ENCODE assay signal across 25 cellular contexts in the genomic region with DNA sequence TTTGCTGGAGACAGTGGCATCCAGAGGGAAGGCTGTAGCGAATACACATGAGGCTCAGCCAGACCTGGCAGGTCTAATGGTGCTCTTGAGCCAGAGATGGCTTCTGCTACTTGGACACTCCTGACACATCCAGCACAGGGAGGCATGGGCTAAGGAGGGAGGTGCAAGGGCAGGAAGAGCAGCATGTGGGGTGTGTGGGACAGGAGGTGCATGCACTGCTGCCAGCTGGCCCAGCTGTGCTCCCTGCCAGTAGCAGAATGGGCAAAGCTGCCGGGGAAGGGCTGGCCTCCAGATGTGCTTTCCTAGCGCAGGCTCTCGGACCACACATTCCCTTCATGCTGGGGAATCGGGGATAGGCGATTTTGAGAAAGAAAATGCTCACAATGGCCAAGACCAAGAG.
DNase-seq lines count a peak whose midpoint lies in the region; ATAC-seq and TF ChIP-seq lines count a peak whose summit lies in the region.
"Had no signal": no experiment of that assay in that cellular context is flagged by ENCODE, and none has a peak within 500 bp of the region (broad histone marks: within the 10 kb centered on the region; RNA-seq: fewer than 3 reads in every experiment).

No MANE protein-coding gene starts in this region.

- no peak for DNase-seq in GM23338 (ENCODE audit: low spot score)
- peak; percentile 44 to 60 for DNase-seq in SJCRH30
- peak; percentile 65 for DNase-seq in fibroblast of gingiva (ENCODE audit: low read depth)
- DNase-seq in smooth muscle cell (lab: John Stamatoyannopoulos, UW; ENCODE audit: unreplicated experiment): no peak
- DNase-seq in stimulated activated CD8-positive, alpha-beta memory T cell treated with anti-CD3 and anti-CD28 coated beads, Interleukin-4, amount 100 ng/mL, for 48 hours: no peak
- DNase-seq in left ventricle myocardium inferior: no peak
- no peak for DNase-seq in activated naive CD8-positive, alpha-beta T cell treated with anti-CD3 and anti-CD28 coated beads, Interleukin-2, amount 50 U/mL, for 24 hours
- DNase-seq: activated CD4-positive, alpha-beta T cell treated with anti-CD3 and anti-CD28 coated beads, Interleukin-2, amount 10 ng/mL, durations not matched to agents 24 days and 14 days; activated gamma-delta T cell treated with Interleukin-2 at 50 U/mL for 16 hours; activated T-cell treated with anti-CD3 and anti-CD28 coated beads, Interleukin-2, amount 50 U/mL, for 4 hours; mucosa of descending colon; NCI-H1417 treated with DMSO at 0.1 percent for 48 hours; NCI-H2081 treated with DMSO at 0.1 percent for 48 hours; stimulated activated CD4-positive, alpha-beta T cell treated with anti-CD3 and anti-CD28 coated beads, Interleukin-12 subunit alpha, Interleukin-12 subunit beta, amount 100 ng/mL, for 4 hours; stimulated activated CD4-positive, alpha-beta T cell treated with anti-CD3 and anti-CD28 coated beads, Interleukin-4, amount 100 ng/mL, for 24 hours; stimulated activated naive CD4-positive, alpha-beta T cell; T-helper 9 cell; upper lobe of right lung had no signal

- H3K4me1 ChIP-seq in GM23338 (ENCODE audit: insufficient read depth): no peaks in the 10 kb centered on the region
- H3K4me1 ChIP-seq in SJCRH30: peaks cover 40% of the 10 kb centered on the region
- no peaks in the 10 kb centered on the region for H3K4me1 ChIP-seq in smooth muscle cell (ENCODE audit: low read depth)
- peaks cover 11% of the 10 kb centered on the region for H3K4me1 ChIP-seq in left ventricle myocardium inferior
- H3K4me1 ChIP-seq: suprapubic skin, upper lobe of right lung had no signal

- peaks cover 16% of the 10 kb centered on the region for H3K27me3 Mint-ChIP-seq in GM23338 (ENCODE audit: insufficient read depth, low read depth, poor library complexity)
- H3K27me3 Mint-ChIP-seq in activated naive CD8-positive, alpha-beta T cell treated with anti-CD3 and anti-CD28 coated beads, Interleukin-2, amount 50 U/mL, for 24 hours: no peaks in the 10 kb centered on the region
- H3K27me3 Mint-ChIP-seq: activated CD4-positive, alpha-beta T cell treated with anti-CD3 and anti-CD28 coated beads, Interleukin-2, amount 10 ng/mL, durations not matched to agents 24 days and 14 days had no signal

- H2AFZ ChIP-seq in GM23338 (0 out of 2 replicates have a peak overlapping the region, but pooled peaks have one; percentile 3), smooth muscle cell (ENCODE audit: low read depth) (no peak overlapping the region)

- H3K4me2 ChIP-seq in GM23338 (no peak overlapping the region), smooth muscle cell (peak overlapping the region; percentile 18)
- H3K4me2 ChIP-seq: KMS-11 had no signal

- peaks cover 3% of the 10 kb centered on the region; the same call in 1 of the 2 replicates for H3K9me2 ChIP-seq in GM23338 (ENCODE audit: insufficient read depth)

- H3F3A ChIP-seq in GM23338 (replicated peaks; ENCODE audit: low read depth) (no peaks in the 10 kb centered on the region), smooth muscle cell (ENCODE audit: low read depth) (peaks cover 7% of the 10 kb centered on the region)

- H3K9me3 Mint-ChIP-seq in GM23338: peaks cover 2% of the 10 kb centered on the region; the same call in 1 of the 3 replicates
- no peaks in the 10 kb centered on the region for H3K9me3 Mint-ChIP-seq in activated naive CD8-positive, alpha-beta T cell treated with anti-CD3 and anti-CD28 coated beads, Interleukin-2, amount 50 U/mL, for 24 hours
- H3K9me3 Mint-ChIP-seq: activated T-cell treated with anti-CD3 and anti-CD28 coated beads, Interleukin-2, amount 50 U/mL, for 4 hours; CD14-positive monocyte had no signal

- no peaks in the 10 kb centered on the region for H3K36me3 Mint-ChIP-seq in GM23338 (ENCODE audit: low read depth)
- no peaks in the 10 kb centered on the region for H3K36me3 Mint-ChIP-seq in activated naive CD8-positive, alpha-beta T cell treated with anti-CD3 and anti-CD28 coated beads, Interleukin-2, amount 50 U/mL, for 24 hours (ENCODE audit: low read depth)
- H3K36me3 Mint-ChIP-seq: CD14-positive monocyte had no signal

- H4K20me1 ChIP-seq in GM23338 (replicated peaks; ENCODE audit: insufficient read depth): no peaks in the 10 kb centered on the region
- no peaks in the 10 kb centered on the region for H4K20me1 ChIP-seq in smooth muscle cell (ENCODE audit: low read depth)

- no peak overlapping the region for H3K4me3 ChIP-seq in GM23338
- H3K4me3 ChIP-seq in SJCRH30: no peak overlapping the region
- H3K4me3 ChIP-seq in smooth muscle cell: no peak overlapping the region
- H3K4me3 ChIP-seq in left ventricle myocardium inferior: no peak overlapping the region
- H3K4me3 ChIP-seq: mucosa of descending colon, suprapubic skin, upper lobe of right lung had no signal

- no peak overlapping the region for H3K4me3 Mint-ChIP-seq in GM23338
- H3K4me3 Mint-ChIP-seq in activated naive CD8-positive, alpha-beta T cell treated with anti-CD3 and anti-CD28 coated beads, Interleukin-2, amount 50 U/mL, for 24 hours: no peak overlapping the region
- H3K4me3 Mint-ChIP-seq: activated CD4-positive, alpha-beta T cell treated with anti-CD3 and anti-CD28 coated beads, Interleukin-2, amount 10 ng/mL, durations not matched to agents 24 days and 14 days; activated T-cell treated with anti-CD3 and anti-CD28 coated beads, Interleukin-2, amount 50 U/mL, for 4 hours; CD14-positive monocyte had no signal

- H3K9me3 ChIP-seq in SJCRH30 (replicated peaks) (no peaks in the 10 kb centered on the region), smooth muscle cell (replicated peaks; ENCODE audit: low read depth) (no peaks in the 10 kb centered on the region), left ventricle myocardium inferior (replicated peaks) (no peaks in the 10 kb centered on the region)
- H3K9me3 ChIP-seq: mucosa of descending colon, suprapubic skin, upper lobe of right lung had no signal

- WGBS in smooth muscle cell (ENCODE audit: low lambda C conversion rate): 86% methylated on average over 6 of the region's 6 CpGs

- peak overlapping the region; percentile 40 for H3K9ac ChIP-seq in smooth muscle cell (ENCODE audit: low read depth)
- H3K9ac ChIP-seq: KMS-11 had no signal

- H3K36me3 ChIP-seq in GM23338 (ENCODE audit: insufficient read depth) (no peaks in the 10 kb centered on the region), SJCRH30 (no peaks in the 10 kb centered on the region), smooth muscle cell (ENCODE audit: low read depth) (no peaks in the 10 kb centered on the region), left ventricle myocardium inferior (no peaks in the 10 kb centered on the region)
- H3K36me3 ChIP-seq: brain microvascular endothelial cell, suprapubic skin, upper lobe of right lung had no signal

- H3K27ac ChIP-seq in GM23338 (ENCODE audit: low read depth) (no peak overlapping the region), SJCRH30 (peak overlapping the region; percentile 84), smooth muscle cell (ENCODE audit: low read depth) (peak overlapping the region; percentile 81), left ventricle myocardium inferior (replicated peaks) (no peak overlapping the region)
- H3K27ac ChIP-seq: brain microvascular endothelial cell, KMS-11, suprapubic skin, upper lobe of right lung, VCaP had no signal

- H3K27me3 ChIP-seq in GM23338 (ENCODE audit: insufficient read depth) (no peaks in the 10 kb centered on the region), SJCRH30 (no peaks in the 10 kb centered on the region), smooth muscle cell (ENCODE audit: low read depth) (no peaks in the 10 kb centered on the region), left ventricle myocardium inferior (ENCODE audit: low read depth) (peaks cover 10% of the 10 kb centered on the region)
- H3K27me3 ChIP-seq: brain microvascular endothelial cell, suprapubic skin, upper lobe of right lung had no signal

- H3K27ac Mint-ChIP-seq in GM23338: no peak overlapping the region
- no peak overlapping the region for H3K27ac Mint-ChIP-seq in activated naive CD8-positive, alpha-beta T cell treated with anti-CD3 and anti-CD28 coated beads, Interleukin-2, amount 50 U/mL, for 24 hours
- H3K27ac Mint-ChIP-seq: activated CD4-positive, alpha-beta T cell treated with anti-CD3 and anti-CD28 coated beads, Interleukin-2, amount 10 ng/mL, durations not matched to agents 24 days and 14 days; CD14-positive monocyte had no signal

- peaks cover 6% of the 10 kb centered on the region; the same call in 2 of the 3 replicates for H3K4me1 Mint-ChIP-seq in GM23338
- peaks cover 4% of the 10 kb centered on the region for H3K4me1 Mint-ChIP-seq in activated naive CD8-positive, alpha-beta T cell treated with anti-CD3 and anti-CD28 coated beads, Interleukin-2, amount 50 U/mL, for 24 hours
- H3K4me1 Mint-ChIP-seq: CD14-positive monocyte had no signal

- intact Hi-C loops in left ventricle myocardium inferior (cut with micrococcal nuclease): no loop called here

- no peak for TF ChIP-seq CTCF in GM23338 (conservative IDR thresholded peaks at IDR 0.05; ENCODE audit: low read depth in 2 of 2)
- no peak for TF ChIP-seq CTCF in smooth muscle cell (IDR thresholded peaks at IDR 0.05; ENCODE audit: borderline replicate concordance, insufficient read depth, poor library complexity, severe bottlenecking)
- TF ChIP-seq CTCF in left ventricle myocardium inferior (IDR thresholded peaks at IDR 0.05; ENCODE audit: borderline replicate concordance): no peak

- H3K79me2 ChIP-seq in GM23338 (replicated peaks; ENCODE audit: insufficient read depth) (no peaks in the 10 kb centered on the region), smooth muscle cell (ENCODE audit: low read depth) (no peaks in the 10 kb centered on the region)

- no peak for ATAC-seq in GM23338
- no peak for ATAC-seq in GM19467 (IDR thresholded peaks at IDR 0.05; ENCODE audit: unreplicated experiment)
- ATAC-seq in activated naive CD8-positive, alpha-beta T cell treated with anti-CD3 and anti-CD28 coated beads, Interleukin-2, amount 50 U/mL, for 24 hours: no peak
- ATAC-seq: activated T-cell treated with anti-CD3 and anti-CD28 coated beads, Interleukin-2, amount 50 U/mL, for 4 hours; mucosa of descending colon; right cardiac atrium; upper lobe of right lung had no signal

TF ChIP-seq in GM23338, 12 proteins besides CTCF, POLR2A, EP300 and RAD21:
- TF ChIP-seq POLR2AphosphoS5 (IDR thresholded peaks at IDR 0.05; ENCODE audit: low read depth) (no peak), ETS1 (IDR thresholded peaks at IDR 0.05) (no peak), STAT1 (IDR thresholded peaks at IDR 0.05; ENCODE audit: unreplicated experiment) (no peak), EZH2 (IDR thresholded peaks at IDR 0.05; ENCODE audit: low read depth, unreplicated experiment) (no peak)

Comparison
In these comparisons a context has a peak if more than half of its experiments do, and no peak if none do; other contexts are left out.
1. DNase-seq: peak in SJCRH30 (2 of 2) and fibroblast of gingiva (single experiment); none in GM23338 (single experiment), smooth muscle cell (single experiment), stimulated activated CD8-positive, alpha-beta memory T cell treated with anti-CD3 and anti-CD28 coated beads, Interleukin-4, amount 100 ng/mL, for 48 hours (single experiment), left ventricle myocardium inferior (single experiment) and activated naive CD8-positive, alpha-beta T cell treated with anti-CD3 and anti-CD28 coated beads, Interleukin-2, amount 50 U/mL, for 24 hours (single experiment).
2. H3K27ac ChIP-seq: peak in SJCRH30 (single experiment) and smooth muscle cell (single experiment); none in GM23338 (single experiment) and left ventricle myocardium inferior (single experiment).